In the genomic region with DNA sequence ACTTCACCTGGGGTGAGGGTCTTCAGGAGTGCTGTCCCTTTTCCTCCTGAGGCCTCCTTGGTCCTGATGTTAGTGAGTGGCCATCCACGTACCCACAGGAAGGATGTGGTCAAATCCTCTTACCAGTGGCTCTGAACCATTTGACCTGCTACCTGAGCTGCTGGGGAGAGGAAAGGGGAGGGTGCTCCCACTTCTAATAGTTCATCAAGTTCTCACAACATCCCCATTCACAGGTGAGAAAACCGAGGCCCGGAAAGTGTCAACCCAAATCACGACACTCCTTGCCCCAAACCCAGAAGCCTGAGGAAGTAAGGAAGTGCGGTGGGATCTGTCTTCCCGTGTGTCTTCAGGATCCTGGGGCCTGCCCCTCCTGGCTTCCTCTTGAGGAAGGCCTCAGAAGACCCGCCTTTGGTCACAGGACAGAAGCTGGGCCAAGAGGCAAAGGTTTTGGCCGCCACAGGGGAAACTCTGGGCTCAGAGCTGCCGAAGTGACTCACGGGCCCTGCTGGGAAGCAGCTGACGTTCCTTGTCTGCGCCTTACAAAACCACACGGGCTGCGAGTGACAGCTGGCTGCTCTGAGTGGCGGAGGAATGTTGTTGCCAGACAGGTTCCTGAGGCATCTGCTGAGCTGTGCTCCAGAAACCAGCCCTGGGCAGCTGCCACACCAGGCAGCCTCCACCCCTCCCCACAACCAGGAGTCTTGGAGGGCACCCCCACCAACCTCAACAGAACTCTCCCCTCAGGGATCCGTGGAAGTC, we compare ENCODE assay signal across 8 cellular contexts. TPM values are rescaled to one million over a fixed set of nuclear protein-coding genes. Genes with fewer than 3 reads are reported as not detected.
DNase-seq lines count a peak whose midpoint lies in the region; ATAC-seq and TF ChIP-seq lines count a peak whose summit lies in the region.

No MANE protein-coding gene starts in this region.

- H3K27ac Mint-ChIP-seq in T-helper 1 cell treated with Interleukin-12 subunit alpha and Interleukin-12 subunit beta and Interleukin-4 antibody, amounts not matched to agents 30 μg/mL and 1 μg/mL, for 36 hours: peak overlapping the region; percentile 36
- peak overlapping the region; percentile 83 for H3K27ac Mint-ChIP-seq in stimulated activated effector memory CD8-positive, alpha-beta T cell treated with anti-CD3 and anti-CD28 coated beads, Interleukin-12 subunit alpha, Interleukin-12 subunit beta, amount 100 ng/mL, for 72 hours

- no peaks in the 10 kb centered on the region for H3K9me3 ChIP-seq in HUES64 (ENCODE audit: insufficient read depth, low read depth, low read length)
- H3K9me3 ChIP-seq in right lobe of liver: no peaks in the 10 kb centered on the region

- WGBS in HUES64: 56% methylated on average over 15 of the region's 16 CpGs
- WGBS in right lobe of liver (ENCODE audit: insufficient coverage, low coverage, low lambda C conversion rate, missing lambda C conversion rate): 52% methylated on average over 4 of the region's 16 CpGs

- no peak for TF ChIP-seq POLR2A in right lobe of liver (IDR thresholded peaks at IDR 0.05)

- intact Hi-C loops in right lobe of liver (cut with DNase I): no loop called here

- H3K36me3 ChIP-seq in HUES64 (ENCODE audit: insufficient read depth, low read length): no peaks in the 10 kb centered on the region
- H3K36me3 ChIP-seq in right lobe of liver: no peaks in the 10 kb centered on the region

- H3K4me1 Mint-ChIP-seq in T-helper 1 cell treated with Interleukin-12 subunit alpha and Interleukin-12 subunit beta and Interleukin-4 antibody, amounts not matched to agents 30 μg/mL and 1 μg/mL, for 36 hours (ENCODE audit: low read depth): peaks cover 18% of the 10 kb centered on the region
- H3K4me1 Mint-ChIP-seq in stimulated activated effector memory CD8-positive, alpha-beta T cell treated with anti-CD3 and anti-CD28 coated beads, Interleukin-12 subunit alpha, Interleukin-12 subunit beta, amount 100 ng/mL, for 72 hours: peaks cover 39% of the 10 kb centered on the region

- peak overlapping the region; percentile 1; the same call in 1 of the 2 replicates for H3K27ac ChIP-seq in HUES64 (ENCODE audit: low read depth, low read length)
- peak overlapping the region; percentile 59 to 88 for H3K27ac ChIP-seq in coronary artery
- H3K27ac ChIP-seq in right lobe of liver: peak overlapping the region in 2 of 3 donors; percentile 2 to 35

- H3K9ac ChIP-seq in HUES64 (ENCODE audit: low read depth, low read length): no peak overlapping the region

- H3K4me3 Mint-ChIP-seq in T-helper 1 cell treated with Interleukin-12 subunit alpha and Interleukin-12 subunit beta and Interleukin-4 antibody, amounts not matched to agents 30 μg/mL and 1 μg/mL, for 36 hours: no peak overlapping the region
- H3K4me3 Mint-ChIP-seq in stimulated activated effector memory CD8-positive, alpha-beta T cell treated with anti-CD3 and anti-CD28 coated beads, Interleukin-12 subunit alpha, Interleukin-12 subunit beta, amount 100 ng/mL, for 72 hours: peak overlapping the region; percentile 46

- H3K4me3 ChIP-seq in HUES64 (ENCODE audit: low read length): no peak overlapping the region
- H3K4me3 ChIP-seq in coronary artery: peak overlapping the region; percentile 35
- H3K4me3 ChIP-seq in right lobe of liver: no peak overlapping the region

- H3K27me3 Mint-ChIP-seq in T-helper 1 cell treated with Interleukin-12 subunit alpha and Interleukin-12 subunit beta and Interleukin-4 antibody, amounts not matched to agents 30 μg/mL and 1 μg/mL, for 36 hours (ENCODE audit: low read depth): peaks cover 20% of the 10 kb centered on the region

- H3K27me3 ChIP-seq in HUES64 (ENCODE audit: insufficient read depth, low read length): no peaks in the 10 kb centered on the region
- no peaks in the 10 kb centered on the region for H3K27me3 ChIP-seq in right lobe of liver

- TF ChIP-seq CTCF in coronary artery (IDR thresholded peaks at IDR 0.05): no peak
- TF ChIP-seq CTCF in right lobe of liver (IDR thresholded peaks at IDR 0.05): no peak

- ATAC-seq in right lobe of liver: peak; percentile 53 to 79 (median 76)
- ATAC-seq in stimulated activated effector memory CD8-positive, alpha-beta T cell treated with anti-CD3 and anti-CD28 coated beads, Interleukin-12 subunit alpha, Interleukin-12 subunit beta, amount 100 ng/mL, for 72 hours: peak; percentile 93

- H3K4me1 ChIP-seq in HUES64 (ENCODE audit: insufficient read depth, low read length) (peaks cover 18% of the 10 kb centered on the region), right lobe of liver (peaks cover 0 to 2% (median 0%) of the 10 kb centered on the region in 4 donors)

- peak; percentile 13 to 26 for DNase-seq in activated CD8-positive, alpha-beta memory T cell treated with anti-CD3 and anti-CD28 coated beads for 4 hours (ENCODE audit: low read depth in 2 of 2)
- DNase-seq in activated CD8-positive, alpha-beta memory T cell treated with anti-CD3 and anti-CD28 coated beads for 24 hours: no peak
- DNase-seq in coronary artery (ENCODE audit: low spot score): peak; percentile 96
- peak in 2 of 3 donors; percentile 70 to 81 for DNase-seq in right lobe of liver
- DNase-seq in stimulated activated effector memory CD8-positive, alpha-beta T cell treated with anti-CD3 and anti-CD28 coated beads, Interleukin-12 subunit alpha, Interleukin-12 subunit beta, amount 100 ng/mL, for 72 hours (ENCODE audit: low spot score in 2 of 2): peak; percentile 43 to 73
- no peak for DNase-seq in NK-92 treated with Interleukin-12 subunit alpha and Interleukin-12 subunit beta, amount 100 ng/mL, for 24 hours (lab: John Stamatoyannopoulos, UW)

- H3K9me3 Mint-ChIP-seq in T-helper 1 cell treated with Interleukin-12 subunit alpha and Interleukin-12 subunit beta and Interleukin-4 antibody, amounts not matched to agents 30 μg/mL and 1 μg/mL, for 36 hours: no peaks in the 10 kb centered on the region
- no peaks in the 10 kb centered on the region for H3K9me3 Mint-ChIP-seq in stimulated activated effector memory CD8-positive, alpha-beta T cell treated with anti-CD3 and anti-CD28 coated beads, Interleukin-12 subunit alpha, Interleukin-12 subunit beta, amount 100 ng/mL, for 72 hours

- no peaks in the 10 kb centered on the region for H3K36me3 Mint-ChIP-seq in T-helper 1 cell treated with Interleukin-12 subunit alpha and Interleukin-12 subunit beta and Interleukin-4 antibody, amounts not matched to agents 30 μg/mL and 1 μg/mL, for 36 hours (ENCODE audit: low read depth)
- peaks cover 2% of the 10 kb centered on the region for H3K36me3 Mint-ChIP-seq in stimulated activated effector memory CD8-positive, alpha-beta T cell treated with anti-CD3 and anti-CD28 coated beads, Interleukin-12 subunit alpha, Interleukin-12 subunit beta, amount 100 ng/mL, for 72 hours

RNA-seq across cellular contexts. Expression of gene KIFC3, which starts 13.9 kb away (rescaled TPM):
- polyA plus RNA-seq in HUES64 (2013, experiment 1 of 2): 6.2 TPM
- 5.8 TPM for polyA plus RNA-seq in HUES64 (2013, experiment 2 of 2)
- 10 to 100 TPM; 20.3 to 88.9 (median 46.4) TPM for total RNA-seq in right lobe of liver

Comparison
In these comparisons a context has a peak if more than half of its experiments do, and no peak if none do; other contexts are left out.
1. DNase-seq: peak in activated CD8-positive, alpha-beta memory T cell treated with anti-CD3 and anti-CD28 coated beads for 4 hours (2 of 2), coronary artery (single experiment), right lobe of liver (2 of 3) and stimulated activated effector memory CD8-positive, alpha-beta T cell treated with anti-CD3 and anti-CD28 coated beads, Interleukin-12 subunit alpha, Interleukin-12 subunit beta, amount 100 ng/mL, for 72 hours (2 of 2); none in activated CD8-positive, alpha-beta memory T cell treated with anti-CD3 and anti-CD28 coated beads for 24 hours (single experiment) and NK-92 treated with Interleukin-12 subunit alpha and Interleukin-12 subunit beta, amount 100 ng/mL, for 24 hours (single experiment).
2. H3K27ac ChIP-seq: peak in every context shown above with its lines; median percentile 74 in coronary artery; 18 in right lobe of liver; 1 in HUES64.